In the genomic region with DNA sequence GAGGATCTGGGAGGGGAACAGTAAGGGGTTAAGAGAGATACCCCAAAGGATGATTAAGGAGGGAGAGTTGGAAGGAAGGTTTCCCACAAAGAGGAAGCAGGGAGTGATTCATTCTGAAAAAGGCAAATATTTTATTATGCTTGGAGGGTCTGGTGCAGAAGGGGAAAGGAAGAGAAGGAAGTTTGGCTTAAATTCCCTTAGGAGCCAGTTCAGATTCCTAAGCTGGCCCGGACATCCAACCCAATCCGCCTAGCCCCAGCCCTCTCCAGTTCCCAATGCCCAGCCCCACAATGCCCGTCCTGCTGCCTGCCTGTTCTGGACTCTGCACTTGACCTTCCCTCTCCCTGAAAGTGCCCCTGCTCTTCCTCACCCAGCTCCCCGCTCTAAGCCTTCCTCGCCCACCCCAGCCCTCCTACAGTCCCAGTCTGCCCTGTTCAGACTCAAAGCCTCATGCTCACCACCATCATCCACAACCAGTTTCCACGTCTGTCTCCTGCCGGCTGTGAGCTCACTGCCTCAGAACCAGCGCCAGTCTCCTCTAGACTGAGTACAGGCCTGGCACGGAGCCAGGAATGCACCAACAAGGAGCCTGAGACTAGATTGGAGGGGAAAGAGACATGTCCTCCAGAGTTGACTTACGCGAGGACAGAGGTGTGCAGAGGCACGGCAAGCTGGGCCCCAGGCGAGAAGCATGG, we compare ENCODE assay signal across 1 cellular context.
A peak's percentile ranks its signal among the peaks of the same experiment; 100 is the strongest.
TF ChIP-seq lines count a peak whose summit lies in the region.

No MANE protein-coding gene starts in this region.

TF ChIP-seq in K562, 482 proteins besides CTCF, POLR2A, EP300 and RAD21:
- TF ChIP-seq, protein P1, sequence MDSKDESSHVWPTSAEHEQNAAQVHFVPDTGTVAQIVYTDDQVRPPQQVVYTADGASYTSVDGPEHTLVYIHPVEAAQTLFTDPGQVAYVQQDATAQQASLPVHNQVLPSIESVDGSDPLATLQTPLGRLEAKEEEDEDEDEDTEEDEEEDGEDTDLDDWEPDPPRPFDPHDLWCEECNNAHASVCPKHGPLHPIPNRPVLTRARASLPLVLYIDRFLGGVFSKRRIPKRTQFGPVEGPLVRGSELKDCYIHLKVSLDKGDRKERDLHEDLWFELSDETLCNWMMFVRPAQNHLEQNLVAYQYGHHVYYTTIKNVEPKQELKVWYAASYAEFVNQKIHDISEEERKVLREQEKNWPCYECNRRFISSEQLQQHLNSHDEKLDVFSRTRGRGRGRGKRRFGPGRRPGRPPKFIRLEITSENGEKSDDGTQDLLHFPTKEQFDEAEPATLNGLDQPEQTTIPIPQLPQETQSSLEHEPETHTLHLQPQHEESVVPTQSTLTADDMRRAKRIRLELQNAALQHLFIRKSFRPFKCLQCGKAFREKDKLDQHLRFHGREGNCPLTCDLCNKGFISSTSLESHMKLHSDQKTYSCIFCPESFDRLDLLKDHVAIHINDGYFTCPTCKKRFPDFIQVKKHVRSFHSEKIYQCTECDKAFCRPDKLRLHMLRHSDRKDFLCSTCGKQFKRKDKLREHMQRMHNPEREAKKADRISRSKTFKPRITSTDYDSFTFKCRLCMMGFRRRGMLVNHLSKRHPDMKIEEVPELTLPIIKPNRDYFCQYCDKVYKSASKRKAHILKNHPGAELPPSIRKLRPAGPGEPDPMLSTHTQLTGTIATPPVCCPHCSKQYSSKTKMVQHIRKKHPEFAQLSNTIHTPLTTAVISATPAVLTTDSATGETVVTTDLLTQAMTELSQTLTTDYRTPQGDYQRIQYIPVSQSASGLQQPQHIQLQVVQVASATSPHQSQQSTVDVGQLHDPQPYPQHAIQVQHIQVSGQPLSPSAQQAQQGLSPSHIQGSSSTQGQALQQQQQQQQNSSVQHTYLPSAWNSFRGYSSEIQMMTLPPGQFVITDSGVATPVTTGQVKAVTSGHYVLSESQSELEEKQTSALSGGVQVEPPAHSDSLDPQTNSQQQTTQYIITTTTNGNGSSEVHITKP (IDR thresholded peaks at IDR 0.05; ENCODE audit: partially characterized antibody) = peak; percentile 80
- no peak for TF ChIP-seq NCOA6 (IDR thresholded peaks at IDR 0.05)
- TF ChIP-seq, protein P2, sequence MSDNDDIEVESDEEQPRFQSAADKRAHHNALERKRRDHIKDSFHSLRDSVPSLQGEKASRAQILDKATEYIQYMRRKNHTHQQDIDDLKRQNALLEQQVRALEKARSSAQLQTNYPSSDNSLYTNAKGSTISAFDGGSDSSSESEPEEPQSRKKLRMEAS (CRISPR knock-in tag; IDR thresholded peaks at IDR 0.05) = peak; percentile 27; the same call in 1 of the 2 replicates
- TF ChIP-seq NFIX (CRISPR knock-in tag; IDR thresholded peaks at IDR 0.05; ENCODE audit: low read depth) = peak; percentile 86
- TF ChIP-seq FOXA1 (IDR thresholded peaks at IDR 0.05; ENCODE audit: borderline replicate concordance) = no peak
- TF ChIP-seq C11orf30 (IDR thresholded peaks at IDR 0.05; ENCODE audit: low read depth) = no peak
- peak; percentile 99 for TF ChIP-seq NFIC (IDR thresholded peaks at IDR 0.05)
- no peak for TF ChIP-seq ZNF165 (CRISPR knock-in tag; IDR thresholded peaks at IDR 0.05; ENCODE audit: borderline replicate concordance)
